In genomic region chr1:54884768-54885167, GRCh38 we compare ENCODE assay signal across 9 cellular contexts. TPM values are rescaled to one million over a fixed set of nuclear protein-coding genes. Genes with fewer than 3 reads are reported as not detected.
DNase-seq lines count a peak whose midpoint lies in the region; ATAC-seq and TF ChIP-seq lines count a peak whose summit lies in the region.
"Had no signal": no experiment of that assay in that cellular context is flagged by ENCODE, and none has a peak within 500 bp of the region (broad histone marks: within the 10 kb centered on the region; RNA-seq: fewer than 3 reads in every experiment).

No MANE protein-coding gene starts in this region.

- peak overlapping the region; percentile 93 for H3K4me3 Mint-ChIP-seq in T-helper 1 cell treated with Interleukin-12 subunit alpha and Interleukin-12 subunit beta and Interleukin-4 antibody, amounts not matched to agents 30 μg/mL and 1 μg/mL, for 36 hours
- peak overlapping the region; percentile 8 for H3K4me3 Mint-ChIP-seq in activated B cell treated with CpG ODN at 0.5 μM for 24 hours
- peak overlapping the region; percentile 97 for H3K4me3 Mint-ChIP-seq in glutamatergic neuron (ENCODE audit: unreplicated experiment)
- peak overlapping the region; percentile 93 for H3K4me3 Mint-ChIP-seq in stimulated activated effector memory CD8-positive, alpha-beta T cell treated with anti-CD3 and anti-CD28 coated beads, Interleukin-12 subunit alpha, Interleukin-12 subunit beta, amount 100 ng/mL, for 72 hours

- no peaks in the 10 kb centered on the region for H3K9me3 Mint-ChIP-seq in T-helper 1 cell treated with Interleukin-12 subunit alpha and Interleukin-12 subunit beta and Interleukin-4 antibody, amounts not matched to agents 30 μg/mL and 1 μg/mL, for 36 hours
- no peaks in the 10 kb centered on the region for H3K9me3 Mint-ChIP-seq in activated B cell treated with CpG ODN at 0.5 μM for 24 hours
- peaks cover 16% of the 10 kb centered on the region for H3K9me3 Mint-ChIP-seq in glutamatergic neuron (ENCODE audit: unreplicated experiment)
- no peaks in the 10 kb centered on the region for H3K9me3 Mint-ChIP-seq in stimulated activated effector memory CD8-positive, alpha-beta T cell treated with anti-CD3 and anti-CD28 coated beads, Interleukin-12 subunit alpha, Interleukin-12 subunit beta, amount 100 ng/mL, for 72 hours

- peaks cover 63% of the 10 kb centered on the region for H3K4me1 Mint-ChIP-seq in T-helper 1 cell treated with Interleukin-12 subunit alpha and Interleukin-12 subunit beta and Interleukin-4 antibody, amounts not matched to agents 30 μg/mL and 1 μg/mL, for 36 hours (ENCODE audit: low read depth)
- H3K4me1 Mint-ChIP-seq in activated B cell treated with CpG ODN at 0.5 μM for 24 hours, result peaks cover 23% of the 10 kb centered on the region
- peaks cover 40% of the 10 kb centered on the region for H3K4me1 Mint-ChIP-seq in glutamatergic neuron (ENCODE audit: low read depth, unreplicated experiment)
- H3K4me1 Mint-ChIP-seq in stimulated activated effector memory CD8-positive, alpha-beta T cell treated with anti-CD3 and anti-CD28 coated beads, Interleukin-12 subunit alpha, Interleukin-12 subunit beta, amount 100 ng/mL, for 72 hours, result peaks cover 37% of the 10 kb centered on the region

- ATAC-seq in activated B cell treated with CpG ODN at 0.5 μM for 24 hours (ENCODE audit: low read depth) (no peak), GM19467 (IDR thresholded peaks at IDR 0.05; ENCODE audit: unreplicated experiment) (no peak)
- ATAC-seq in stimulated activated effector memory CD8-positive, alpha-beta T cell treated with anti-CD3 and anti-CD28 coated beads, Interleukin-12 subunit alpha, Interleukin-12 subunit beta, amount 100 ng/mL, for 72 hours, result no peak

- H3K36me3 Mint-ChIP-seq in T-helper 1 cell treated with Interleukin-12 subunit alpha and Interleukin-12 subunit beta and Interleukin-4 antibody, amounts not matched to agents 30 μg/mL and 1 μg/mL, for 36 hours (ENCODE audit: low read depth), result peaks cover 30% of the 10 kb centered on the region
- H3K36me3 Mint-ChIP-seq in activated B cell treated with CpG ODN at 0.5 μM for 24 hours (ENCODE audit: low read depth) (peaks cover 17% of the 10 kb centered on the region), glutamatergic neuron (ENCODE audit: unreplicated experiment) (peaks cover 10% of the 10 kb centered on the region)
- H3K36me3 Mint-ChIP-seq in stimulated activated effector memory CD8-positive, alpha-beta T cell treated with anti-CD3 and anti-CD28 coated beads, Interleukin-12 subunit alpha, Interleukin-12 subunit beta, amount 100 ng/mL, for 72 hours, result peaks cover 9% of the 10 kb centered on the region

- no peak for TF ChIP-seq CTCF in activated B cell treated with CpG ODN at 0.5 μM for 24 hours (IDR thresholded peaks at IDR 0.05)
- TF ChIP-seq CTCF in glutamatergic neuron (IDR thresholded peaks at IDR 0.05; ENCODE audit: partially characterized antibody, unreplicated experiment), result no peak

- H3K27me3 Mint-ChIP-seq in T-helper 1 cell treated with Interleukin-12 subunit alpha and Interleukin-12 subunit beta and Interleukin-4 antibody, amounts not matched to agents 30 μg/mL and 1 μg/mL, for 36 hours (ENCODE audit: low read depth), result peaks cover 9% of the 10 kb centered on the region
- peaks cover 4% of the 10 kb centered on the region for H3K27me3 Mint-ChIP-seq in activated B cell treated with CpG ODN at 0.5 μM for 24 hours
- peaks cover 12% of the 10 kb centered on the region for H3K27me3 Mint-ChIP-seq in glutamatergic neuron (ENCODE audit: unreplicated experiment)

- DNase-seq in T-helper 1 cell (no peak), activated B cell treated with CpG ODN at 0.5 μM for 24 hours (no peak), glutamatergic neuron (no peak), hepatic stellate cell (ENCODE audit: low spot score) (no peak), inferior parietal cortex (ENCODE audit: extremely low spot score) (no peak)
- DNase-seq in stimulated activated effector memory CD8-positive, alpha-beta T cell treated with anti-CD3 and anti-CD28 coated beads, Interleukin-12 subunit alpha, Interleukin-12 subunit beta, amount 100 ng/mL, for 72 hours (ENCODE audit: low spot score in 2 of 2), result no peak
- DNase-seq: hippocampal formation had no signal

- intact Hi-C loops in activated B cell treated with CpG ODN at 0.5 μM for 24 hours (cut with micrococcal nuclease), result loop anchor here (5.0 kb wide), 1 partner anchor 167 kb away; the partner anchor contains the start of gene TTC4

- peak overlapping the region; percentile 20 for H3K27ac Mint-ChIP-seq in T-helper 1 cell treated with Interleukin-12 subunit alpha and Interleukin-12 subunit beta and Interleukin-4 antibody, amounts not matched to agents 30 μg/mL and 1 μg/mL, for 36 hours
- H3K27ac Mint-ChIP-seq in activated B cell treated with CpG ODN at 0.5 μM for 24 hours (no peak overlapping the region), glutamatergic neuron (ENCODE audit: unreplicated experiment) (peak overlapping the region; percentile 90)
- no peak overlapping the region for H3K27ac Mint-ChIP-seq in stimulated activated effector memory CD8-positive, alpha-beta T cell treated with anti-CD3 and anti-CD28 coated beads, Interleukin-12 subunit alpha, Interleukin-12 subunit beta, amount 100 ng/mL, for 72 hours

- POLR2A ChIA-PET in activated B cell treated with CpG ODN at 0.5 μM for 24 hours (lab: Charles Lee), result no interaction called here

- CTCF ChIA-PET in activated B cell treated with CpG ODN at 0.5 μM for 24 hours (lab: Charles Lee), result interaction anchor here (0.7 kb wide), 2 partner anchors 9 to 111 kb away, joined by 3 to 4 read pairs; no protein-coding TSS in a partner anchor

RNA-seq across cellular contexts. Expression of gene DHCR24, which starts 2.2 kb away (rescaled TPM):
- total RNA-seq in activated B cell treated with CpG ODN at 0.5 μM for 24 hours (49.0 and 55.0 TPM in 2 replicates), glutamatergic neuron (ENCODE audit: unreplicated experiment) (284 TPM)

Comparison
In these comparisons a context has a peak if more than half of its experiments do, and no peak if none do; other contexts are left out.
1. H3K27ac Mint-ChIP-seq: peak in T-helper 1 cell treated with Interleukin-12 subunit alpha and Interleukin-12 subunit beta and Interleukin-4 antibody, amounts not matched to agents 30 μg/mL and 1 μg/mL, for 36 hours (single experiment) and glutamatergic neuron (single experiment); none in activated B cell treated with CpG ODN at 0.5 μM for 24 hours (single experiment) and stimulated activated effector memory CD8-positive, alpha-beta T cell treated with anti-CD3 and anti-CD28 coated beads, Interleukin-12 subunit alpha, Interleukin-12 subunit beta, amount 100 ng/mL, for 72 hours (single experiment).
2. H3K4me3 Mint-ChIP-seq: peak in every context shown above with its lines; median percentile 97 in glutamatergic neuron; 93 in T-helper 1 cell treated with Interleukin-12 subunit alpha and Interleukin-12 subunit beta and Interleukin-4 antibody, amounts not matched to agents 30 μg/mL and 1 μg/mL, for 36 hours; 93 in stimulated activated effector memory CD8-positive, alpha-beta T cell treated with anti-CD3 and anti-CD28 coated beads, Interleukin-12 subunit alpha, Interleukin-12 subunit beta, amount 100 ng/mL, for 72 hours; 8 in activated B cell treated with CpG ODN at 0.5 μM for 24 hours.